In genomic region chr4:2261110-2261852, GRCh38 we compare ENCODE assay signal across 8 cellular contexts. TPM values are rescaled to one million over a fixed set of nuclear protein-coding genes. Genes with fewer than 3 reads are reported as not detected.
DNase-seq lines count a peak whose midpoint lies in the region; ATAC-seq and TF ChIP-seq lines count a peak whose summit lies in the region.

No MANE protein-coding gene starts in this region.

- peak overlapping the region; percentile 97 for H3K4me2 ChIP-seq in hepatocyte

- CTCF ChIA-PET in HEK293 (lab: Yijun Ruan, JAX) = no interaction called here

- no peak overlapping the region for H2AFZ ChIP-seq in hepatocyte

- no peaks in the 10 kb centered on the region for H3K9me2 ChIP-seq in hepatocyte (replicated peaks; ENCODE audit: insufficient read depth)

- 3% methylated on average over 21 of the region's 91 CpGs for WGBS in hepatocyte (ENCODE audit: low lambda C conversion rate, missing lambda C conversion rate)

- no peaks in the 10 kb centered on the region for H3K9me3 ChIP-seq in HEK293 (ENCODE audit: control insufficient read depth, insufficient read depth, low read depth, low read length)
- no peaks in the 10 kb centered on the region for H3K9me3 ChIP-seq in hepatocyte (ENCODE audit: low read depth)

- peak overlapping the region; percentile 64 for H3K4me3 ChIP-seq in HEK293 (ENCODE audit: low read depth, low read length)
- H3K4me3 ChIP-seq in hepatocyte = peak overlapping the region; percentile 90

- peaks cover 0 to 43% of the 10 kb centered on the region in 2 experiments; a peak in 1 of 3 replicates for H3K36me3 ChIP-seq in HEK293 (ENCODE audit: control insufficient read depth in 2 of 2, insufficient read depth in 1 of 2, low read length in 2 of 2)
- H3K36me3 ChIP-seq in hepatocyte (replicated peaks; ENCODE audit: insufficient read depth, low read depth) = no peaks in the 10 kb centered on the region

- peak; percentile 66 for DNase-seq in EH (ENCODE audit: low read depth)
- DNase-seq in RPMI8226 = peak; percentile 68
- DNase-seq in hepatocyte (ENCODE audit: low spot score) = peak; percentile 83
- DNase-seq in sciatic nerve (ENCODE audit: low spot score) = peak; percentile 75
- DNase-seq in kidney glomerular epithelial cell (lab: John Stamatoyannopoulos, UW) = no peak

- POLR2A ChIA-PET in HEK293 (lab: Yijun Ruan, JAX) = interaction anchor here (1.0 to 1.6 kb wide), 3 partner anchors 19 to 208 kb away, joined by 3 to 6 read pairs (median 6); partner anchors contain the start of genes CFAP99, HAUS3, POLN and RNF4

- peaks cover 50% of the 10 kb centered on the region for H4K20me1 ChIP-seq in hepatocyte (ENCODE audit: insufficient read depth, poor library complexity, severe bottlenecking)

- H3K27me3 ChIP-seq in hepatocyte = no peaks in the 10 kb centered on the region

- peak overlapping the region; percentile 88; the same call in 1 of the 2 replicates for H3K27ac ChIP-seq in HEK293 (ENCODE audit: extremely low read depth, low read depth, low read length)
- peak overlapping the region; percentile 88 for H3K27ac ChIP-seq in angular gyrus (ENCODE audit: low read depth, low read length)
- peak overlapping the region; percentile 65 for H3K27ac ChIP-seq in hepatocyte

- H3K4me1 ChIP-seq in HEK293 (ENCODE audit: control insufficient read depth, insufficient read depth, low read length) (no peaks in the 10 kb centered on the region), hepatocyte (ENCODE audit: insufficient read depth) (peaks cover 19% of the 10 kb centered on the region)

- H3K79me2 ChIP-seq in hepatocyte = peaks cover 51% of the 10 kb centered on the region

- TF ChIP-seq CTCF in HEK293 (tag by site-specific recombination; IDR thresholded peaks at IDR 0.05) = no peak
- no peak for TF ChIP-seq CTCF in hepatocyte (IDR thresholded peaks at IDR 0.05; ENCODE audit: poor library complexity)

- intact Hi-C loops in sciatic nerve (cut with DNase I) = loop anchor here (10.0 kb wide), 1 partner anchor 204 kb away; the partner anchor contains the start of gene RNF4

- ATAC-seq in sciatic nerve (no peak), HG03565 (IDR thresholded peaks at IDR 0.05; ENCODE audit: unreplicated experiment) (no peak)

TF ChIP-seq in HEK293, 187 proteins besides CTCF, POLR2A, EP300 and RAD21 (continues in another document):
- TF ChIP-seq TCF7L2 (IDR thresholded peaks at IDR 0.05; ENCODE audit: borderline replicate concordance, low read depth, low read length) (no peak), MEIS1 (CRISPR knock-in tag; IDR thresholded peaks at IDR 0.05; ENCODE audit: borderline replicate concordance) (no peak), ZNF280C (tag by site-specific recombination; IDR thresholded peaks at IDR 0.05) (no peak), ZBTB26 (tag by site-specific recombination; optimal IDR thresholded peaks at IDR 0.05) (peak; percentile 62), ZNF626 (tag by site-specific recombination; IDR thresholded peaks at IDR 0.05) (no peak), KLF7 (tag by site-specific recombination; IDR thresholded peaks at IDR 0.05; ENCODE audit: borderline replicate concordance) (0 out of 2 replicates have a peak, but pooled peaks have one; percentile 24), ZNF558 (tag by site-specific recombination; IDR thresholded peaks at IDR 0.05) (no peak), SETDB1 (IDR thresholded peaks at IDR 0.05; ENCODE audit: insufficient read length, low read length) (no peak), ZIC2 (tag by site-specific recombination; IDR thresholded peaks at IDR 0.05) (peak; percentile 50), EGR2 (tag by site-specific recombination; IDR thresholded peaks at IDR 0.05; ENCODE audit: low read depth) (peak; percentile 71), ZNF561 (tag by site-specific recombination; IDR thresholded peaks at IDR 0.05; ENCODE audit: borderline replicate concordance) (0 out of 2 replicates have a peak, but pooled peaks have one; percentile 42), GFI1B (tag by site-specific recombination; IDR thresholded peaks at IDR 0.05) (no peak), GLIS2 (tag by site-specific recombination; IDR thresholded peaks at IDR 0.05) (peak; percentile 55), ZNF426 (tag by site-specific recombination; IDR thresholded peaks at IDR 0.05) (no peak), PRDM2 (tag by site-specific recombination; IDR thresholded peaks at IDR 0.05; ENCODE audit: borderline replicate concordance) (no peak), ZNF529 (tag by site-specific recombination; IDR thresholded peaks at IDR 0.05; ENCODE audit: insufficient replicate concordance) (no peak), ZFHX2 (tag by site-specific recombination; conservative IDR thresholded peaks at IDR 0.05) (peak; percentile 86), ZNF324 (tag by site-specific recombination; IDR thresholded peaks at IDR 0.05) (no peak), TRIM28 (IDR thresholded peaks at IDR 0.05; ENCODE audit: borderline replicate concordance, low read length) (no peak), KLF9 (tag by site-specific recombination; IDR thresholded peaks at IDR 0.05; ENCODE audit: low read depth) (0 out of 2 replicates have a peak, but pooled peaks have one; percentile 17), ZBTB8A (tag by site-specific recombination; IDR thresholded peaks at IDR 0.05) (peak; percentile 63)

RNA-seq across cellular contexts. Expression of gene MXD4, which starts 0.6 kb away (rescaled TPM):
- 53.7 and 56.7 TPM in 2 replicates for total RNA-seq in hepatocyte
- 127 and 131 TPM in 2 replicates for polyA plus RNA-seq in hepatocyte
- total RNA-seq in sciatic nerve = 84.7 TPM

RNA-seq across cellular contexts. Expression of gene HAUS3, which starts 19.4 kb away (rescaled TPM):
- 9.8 and 13.4 TPM in 2 replicates for total RNA-seq in hepatocyte
- polyA plus RNA-seq in hepatocyte = 7.1 and 10.7 TPM in 2 replicates
- 15.4 TPM for total RNA-seq in sciatic nerve

RNA-seq across cellular contexts. Expression of gene POLN, which starts 19.4 kb away (rescaled TPM):
- total RNA-seq in hepatocyte = 2.0 and 3.9 TPM in 2 replicates
- polyA plus RNA-seq in hepatocyte = 1.7 and 3.0 TPM in 2 replicates
- total RNA-seq in sciatic nerve = 7.7 TPM
